15 cellular contexts compared by ENCODE assay signal in the genomic region with DNA sequence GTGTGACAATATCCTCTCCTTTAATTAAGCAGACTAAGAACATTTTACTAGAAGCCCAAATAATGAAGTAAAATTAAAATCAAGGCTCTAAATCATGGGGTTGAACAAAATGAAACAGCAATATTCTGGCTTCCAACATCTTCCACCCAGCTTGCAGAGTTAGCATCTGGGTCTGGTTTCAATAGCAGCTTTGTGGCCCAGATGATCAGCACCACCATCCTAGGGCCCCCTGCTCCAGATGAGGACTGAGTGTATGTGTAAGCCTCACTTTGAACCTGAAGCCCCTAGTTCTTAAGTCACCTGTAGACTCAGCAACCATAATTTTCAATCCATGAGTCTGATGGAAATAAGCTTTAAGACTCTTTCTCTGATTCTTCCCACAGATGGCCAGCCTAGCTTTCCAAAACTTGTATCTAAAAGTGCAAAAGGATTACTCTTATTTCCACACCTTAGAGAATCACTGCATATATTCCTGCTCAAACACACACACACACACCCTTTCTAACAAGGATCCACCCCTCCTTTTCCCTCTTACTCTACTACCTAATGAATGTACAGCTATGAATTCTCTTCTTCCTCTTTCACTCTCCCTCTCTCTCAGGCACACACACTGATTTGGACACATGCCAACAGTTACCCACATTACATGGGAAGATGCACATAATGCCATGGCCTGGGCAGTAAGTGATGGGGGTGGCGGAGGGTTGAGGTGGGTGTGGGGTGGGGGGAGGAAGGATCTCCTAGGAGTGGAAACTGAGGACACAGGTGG. TPM values are rescaled to one million over a fixed set of nuclear protein-coding genes. Genes with fewer than 3 reads are reported as not detected.
A peak's percentile ranks its signal among the peaks of the same experiment; 100 is the strongest.
DNase-seq lines count a peak whose midpoint lies in the region; ATAC-seq and TF ChIP-seq lines count a peak whose summit lies in the region.
"Had no signal": no experiment of that assay in that cellular context is flagged by ENCODE, and none has a peak within 500 bp of the region (broad histone marks: within the 10 kb centered on the region; RNA-seq: fewer than 3 reads in every experiment).

No MANE protein-coding gene starts in this region.

- peaks cover 9 to 16% of the 10 kb centered on the region in 2 donors for H3K36me3 Mint-ChIP-seq in CD4-positive, alpha-beta memory T cell
- peaks cover 14% of the 10 kb centered on the region for H3K36me3 Mint-ChIP-seq in T-cell

- peaks cover 56 to 80% (median 66%) of the 10 kb centered on the region in 4 donors for H3K4me1 Mint-ChIP-seq in CD4-positive, alpha-beta memory T cell
- peaks cover 74 to 84% (median 75%) of the 10 kb centered on the region in 3 donors for H3K4me1 Mint-ChIP-seq in T-cell

- no peaks in the 10 kb centered on the region for H3K27me3 Mint-ChIP-seq in CD4-positive, alpha-beta memory T cell
- no peaks in the 10 kb centered on the region for H3K27me3 Mint-ChIP-seq in T-cell

- no peak for TF ChIP-seq EP300 in Ishikawa (IDR thresholded peaks at IDR 0.05; ENCODE audit: borderline replicate concordance)

- H3K4me3 ChIP-seq in CD4-positive, alpha-beta memory T cell (ENCODE audit: low read length in 2 of 2) = no peak overlapping the region
- no peak overlapping the region for H3K4me3 ChIP-seq in right lobe of liver

- CTCF ChIA-PET in CD4-positive, alpha-beta memory T cell (lab: Charles Lee; ENCODE audit: partially characterized antibody) = interaction anchor here (0.7 to 6.5 kb wide), 2 partner anchors 37 to 44 kb away, joined by 3 to 67 read pairs; a partner anchor contains a TSS
- CTCF ChIA-PET in T-cell (lab: Charles Lee) = interaction anchor here (0.6 to 1.0 kb wide), 2 partner anchors 10 to 1651 kb away, joined by 3 read pairs; a partner anchor contains a TSS

- no peak for TF ChIP-seq POLR2A in right lobe of liver (IDR thresholded peaks at IDR 0.05)

- no peak for TF ChIP-seq RAD21 in Ishikawa (IDR thresholded peaks at IDR 0.05; ENCODE audit: low read depth)

- POLR2A ChIA-PET in CD4-positive, alpha-beta memory T cell (lab: Charles Lee; ENCODE audit: partially characterized antibody) = interaction anchor here (0.8 kb wide), 1 partner anchor 39 kb away, joined by 4 read pairs; a partner anchor contains a TSS
- POLR2A ChIA-PET in T-cell (lab: Charles Lee) = interaction anchor here in 1 of 2 donors (1.0 kb wide), 1 partner anchor 39 kb away, joined by 3 read pairs; a partner anchor contains a TSS

- peaks cover 44% of the 10 kb centered on the region for H3K4me1 ChIP-seq in CD4-positive, alpha-beta memory T cell (ENCODE audit: insufficient read depth, low read length)
- peaks cover 0 to 46% (median 19%) of the 10 kb centered on the region in 4 donors for H3K4me1 ChIP-seq in right lobe of liver

- ATAC-seq in T-cell (replicated peaks in 1 of 4) (no peak), right lobe of liver (no peak)
- ATAC-seq: activated CD8-positive, alpha-beta memory T cell treated with anti-CD3 and anti-CD28 coated beads, Interleukin-2, amount 10 ng/mL, durations not matched to agents 7 days and 5 days had no signal

- no peak overlapping the region for H3K27ac ChIP-seq in CD4-positive, alpha-beta memory T cell (ENCODE audit: low read depth, low read length)
- H3K27ac ChIP-seq in layer of hippocampus (ENCODE audit: low read depth, low read length) = peak overlapping the region; percentile 74
- no peak overlapping the region for H3K27ac ChIP-seq in right lobe of liver
- H3K27ac ChIP-seq: RWPE1 had no signal

- H3K27ac Mint-ChIP-seq in CD4-positive, alpha-beta memory T cell = peak overlapping the region in 4 of 7 donors; percentile 5 to 70 (median 58)
- peak overlapping the region; percentile 16 to 41 for H3K27ac Mint-ChIP-seq in T-cell
- H3K27ac Mint-ChIP-seq: activated CD8-positive, alpha-beta memory T cell treated with anti-CD3 and anti-CD28 coated beads, Interleukin-2, amount 10 ng/mL, durations not matched to agents 7 days and 5 days had no signal

- no peak for DNase-seq in CD4-positive, alpha-beta memory T cell
- no peak for DNase-seq in T-cell
- no peak for DNase-seq in KG1 (lab: John Stamatoyannopoulos, UW)
- no peak for DNase-seq in 8988T
- DNase-seq in activated gamma-delta T cell (lab: John Stamatoyannopoulos, UW) = no peak
- no peak for DNase-seq in right lobe of liver
- DNase-seq: activated CD8-positive, alpha-beta memory T cell treated with anti-CD3 and anti-CD28 coated beads, Interleukin-2, amount 10 ng/mL, durations not matched to agents 7 days and 5 days; Caco-2; cortex of kidney; NCI-H1694; stimulated activated CD4-positive, alpha-beta T cell treated with anti-CD3 and anti-CD28 coated beads, Interleukin-4, amount 100 ng/mL, for 4 hours had no signal

- intact Hi-C loops in CD4-positive, alpha-beta memory T cell (cut with micrococcal nuclease) = no loop called here
- intact Hi-C loops in right lobe of liver (cut with DNase I) = no loop called here

- H3K9me3 ChIP-seq in CD4-positive, alpha-beta memory T cell (ENCODE audit: control insufficient read depth in 1 of 2, low read length in 2 of 2) = no peaks in the 10 kb centered on the region
- H3K9me3 ChIP-seq in right lobe of liver = no peaks in the 10 kb centered on the region
- H3K9me3 ChIP-seq: Caco-2 had no signal

- H3K9me3 Mint-ChIP-seq in CD4-positive, alpha-beta memory T cell = peaks cover 0 to 2% (median 0%) of the 10 kb centered on the region in 8 donors
- no peaks in the 10 kb centered on the region for H3K9me3 Mint-ChIP-seq in T-cell

- 86% methylated on average over 1 of the region's 1 CpG for WGBS in right lobe of liver (ENCODE audit: insufficient coverage, low coverage, low lambda C conversion rate, missing lambda C conversion rate)

- no peaks in the 10 kb centered on the region for H3K36me3 ChIP-seq in CD4-positive, alpha-beta memory T cell (ENCODE audit: insufficient read depth, low read length)
- no peaks in the 10 kb centered on the region for H3K36me3 ChIP-seq in right lobe of liver

- H3K27me3 ChIP-seq in CD4-positive, alpha-beta memory T cell (ENCODE audit: insufficient read depth, low read length) = no peaks in the 10 kb centered on the region
- no peaks in the 10 kb centered on the region for H3K27me3 ChIP-seq in layer of hippocampus (ENCODE audit: control insufficient read depth, insufficient read depth, low read length)
- no peaks in the 10 kb centered on the region for H3K27me3 ChIP-seq in right lobe of liver

- no peak for TF ChIP-seq CTCF in right lobe of liver (IDR thresholded peaks at IDR 0.05)

- peak overlapping the region in 5 of 8 donors; percentile 1 to 18 (median 8) for H3K4me3 Mint-ChIP-seq in CD4-positive, alpha-beta memory T cell
- H3K4me3 Mint-ChIP-seq in T-cell = peak overlapping the region in 1 of 3 donors; percentile 19
- H3K4me3 Mint-ChIP-seq: activated CD8-positive, alpha-beta memory T cell treated with anti-CD3 and anti-CD28 coated beads, Interleukin-2, amount 10 ng/mL, durations not matched to agents 7 days and 5 days had no signal

TF ChIP-seq in Ishikawa, 13 proteins besides CTCF, POLR2A, EP300 and RAD21:
- TF ChIP-seq CREB1 (IDR thresholded peaks at IDR 0.05; ENCODE audit: low read depth) = no peak
- TF ChIP-seq NFIC (IDR thresholded peaks at IDR 0.05) = peak; percentile 53

RNA-seq across cellular contexts. Expression of a gene that starts 3.5 kb away (rescaled TPM):
- total RNA-seq in CD4-positive, alpha-beta memory T cell = 10 to 100 TPM; 62.5 to 62.9 TPM
- polyA plus RNA-seq in CD4-positive, alpha-beta memory T cell = 10 to 100 TPM in 1 of 2 donors, 1 to 10 TPM in 1; 5.0 to 14.8 TPM
- total RNA-seq in T-cell (10 to 100 TPM; 46.7 to 55.7 (median 54.8) TPM), right lobe of liver (10 to 100 TPM; 24.4 to 30.8 (median 26.3) TPM)

RNA-seq across cellular contexts. Expression of a gene that starts 9.7 kb away (rescaled TPM):
- total RNA-seq in CD4-positive, alpha-beta memory T cell = not detected
- not detected for polyA plus RNA-seq in CD4-positive, alpha-beta memory T cell
- total RNA-seq in T-cell (not detected), right lobe of liver (not detected)
- total RNA-seq: activated CD8-positive, alpha-beta memory T cell treated with anti-CD3 and anti-CD28 coated beads, Interleukin-2, amount 10 ng/mL, durations not matched to agents 7 days and 5 days; myocyte had no signal

RNA-seq across cellular contexts. Expression of a gene that starts 39.7 kb away (rescaled TPM):
- total RNA-seq in CD4-positive, alpha-beta memory T cell = 10 to 100 TPM; 88.2 to 91.2 TPM
- polyA plus RNA-seq in CD4-positive, alpha-beta memory T cell = 100 to 1,000 TPM; 314 to 366 TPM
- total RNA-seq in T-cell = 100 to 1,000 TPM in 1 of 5 donors, 10 to 100 TPM in 4; 88.1 to 116 (median 91.1) TPM
- total RNA-seq in right lobe of liver = 100 to 1,000 TPM in 1 of 6 experiments, 10 to 100 TPM in 5; 38.6 to 115 (median 48.8) TPM
